Comparison of ENCODE assay signal across 32 cellular contexts in the genomic region with DNA sequence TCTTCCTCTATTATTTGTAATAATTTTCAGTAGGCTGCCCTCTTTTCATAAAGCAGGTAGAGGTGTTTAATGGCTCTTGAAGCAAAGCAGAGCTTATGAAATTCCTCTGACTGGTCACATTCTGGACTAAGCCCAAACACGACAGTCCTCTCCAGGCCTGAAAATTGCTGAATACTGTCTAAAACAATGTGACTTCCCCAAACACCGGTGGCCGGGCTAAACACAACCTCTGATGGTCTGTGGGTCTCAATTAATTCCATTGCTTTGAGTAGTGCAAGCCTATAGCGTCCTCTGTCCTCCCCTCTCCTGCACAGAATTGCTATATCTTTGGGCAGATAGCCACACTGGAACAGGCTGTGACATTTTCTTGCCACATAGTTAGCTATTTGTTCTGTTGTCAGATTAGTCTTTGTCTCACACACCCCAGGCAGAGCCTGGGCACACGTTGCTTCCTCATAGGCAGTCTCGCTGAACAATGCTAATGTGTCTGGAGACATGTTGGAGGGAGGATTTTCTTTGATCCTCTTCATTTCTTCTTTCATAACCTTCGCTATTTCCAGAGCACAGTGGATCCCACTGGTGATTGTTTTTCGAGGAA. TPM values are rescaled to one million over a fixed set of nuclear protein-coding genes. Genes with fewer than 3 reads are reported as not detected.
"Had no signal": no experiment of that assay in that cellular context is flagged by ENCODE, and none has a peak within 500 bp of the region (broad histone marks: within the 10 kb centered on the region; RNA-seq: fewer than 3 reads in every experiment).

No MANE protein-coding gene starts in this region.

- H3K9me3 Mint-ChIP-seq: activated CD8-positive, alpha-beta T cell treated with anti-CD3 and anti-CD28 coated beads for 36 hours; activated T-cell treated with anti-CD3 and anti-CD28 coated beads, Interleukin-2, amount 50 U/mL, for 4 hours; activated T-helper 17 cell treated with anti-CD3 and anti-CD28 coated beads, Interleukin-2, amount 50 U/mL, for 72 hours; central memory CD8-positive, alpha-beta T cell; immature natural killer cell; natural killer cell treated with Interleukin-12 subunit alpha and Interleukin-12 subunit beta and Interleukin-15 and Interleukin-18, amount 100 ng/mL, for 72 hours; stimulated activated memory B cell treated with anti-CD40 and anti-IgM and Interleukin-4, amounts not matched to agents 10 μg/mL and 1 μg/mL and 100 μg/mL, for 72 hours; stimulated activated naive CD8-positive, alpha-beta T cell treated with anti-CD3 and anti-CD28 coated beads, Interleukin-15, amount 100 ng/mL, for 72 hours; WTC11 had no signal

- H3K4me1 Mint-ChIP-seq: central memory CD8-positive, alpha-beta T cell; immature natural killer cell had no signal

- H3K27ac Mint-ChIP-seq: activated CD8-positive, alpha-beta T cell treated with anti-CD3 and anti-CD28 coated beads for 36 hours; activated T-helper 17 cell treated with anti-CD3 and anti-CD28 coated beads, Interleukin-2, amount 50 U/mL, for 72 hours; immature natural killer cell; natural killer cell treated with Interleukin-12 subunit alpha and Interleukin-12 subunit beta and Interleukin-15 and Interleukin-18, amount 100 ng/mL, for 72 hours; stimulated activated memory B cell treated with anti-CD40 and anti-IgM and Interleukin-4, amounts not matched to agents 10 μg/mL and 1 μg/mL and 100 μg/mL, for 72 hours; stimulated activated naive CD8-positive, alpha-beta T cell treated with anti-CD3 and anti-CD28 coated beads, Interleukin-15, amount 100 ng/mL, for 72 hours; WTC11 had no signal

- ATAC-seq: gastroesophageal sphincter; mucosa of descending colon; natural killer cell treated with Interleukin-12 subunit alpha and Interleukin-12 subunit beta and Interleukin-15 and Interleukin-18, amount 100 ng/mL, for 72 hours; stimulated activated memory B cell treated with anti-CD40 and anti-IgM and Interleukin-4, amounts not matched to agents 10 μg/mL and 1 μg/mL and 100 μg/mL, for 72 hours; WTC11 had no signal

- H3K4me3 Mint-ChIP-seq: activated CD8-positive, alpha-beta T cell treated with anti-CD3 and anti-CD28 coated beads for 36 hours; activated T-cell treated with anti-CD3 and anti-CD28 coated beads, Interleukin-2, amount 50 U/mL, for 4 hours; activated T-helper 17 cell treated with anti-CD3 and anti-CD28 coated beads, Interleukin-2, amount 50 U/mL, for 72 hours; central memory CD8-positive, alpha-beta T cell; immature natural killer cell; natural killer cell treated with Interleukin-12 subunit alpha and Interleukin-12 subunit beta and Interleukin-15 and Interleukin-18, amount 100 ng/mL, for 72 hours; stimulated activated memory B cell treated with anti-CD40 and anti-IgM and Interleukin-4, amounts not matched to agents 10 μg/mL and 1 μg/mL and 100 μg/mL, for 72 hours; stimulated activated naive CD8-positive, alpha-beta T cell treated with anti-CD3 and anti-CD28 coated beads, Interleukin-15, amount 100 ng/mL, for 72 hours; WTC11 had no signal

- H3K27me3 Mint-ChIP-seq: activated CD8-positive, alpha-beta T cell treated with anti-CD3 and anti-CD28 coated beads for 36 hours; activated T-helper 17 cell treated with anti-CD3 and anti-CD28 coated beads, Interleukin-2, amount 50 U/mL, for 72 hours; central memory CD8-positive, alpha-beta T cell; natural killer cell treated with Interleukin-12 subunit alpha and Interleukin-12 subunit beta and Interleukin-15 and Interleukin-18, amount 100 ng/mL, for 72 hours; stimulated activated memory B cell treated with anti-CD40 and anti-IgM and Interleukin-4, amounts not matched to agents 10 μg/mL and 1 μg/mL and 100 μg/mL, for 72 hours; stimulated activated naive CD8-positive, alpha-beta T cell treated with anti-CD3 and anti-CD28 coated beads, Interleukin-15, amount 100 ng/mL, for 72 hours had no signal

- H3K36me3 Mint-ChIP-seq: natural killer cell treated with Interleukin-12 subunit alpha and Interleukin-12 subunit beta and Interleukin-15 and Interleukin-18, amount 100 ng/mL, for 72 hours; stimulated activated memory B cell treated with anti-CD40 and anti-IgM and Interleukin-4, amounts not matched to agents 10 μg/mL and 1 μg/mL and 100 μg/mL, for 72 hours; WTC11 had no signal

- DNase-seq: activated CD4-positive, alpha-beta T cell treated with anti-CD3 and anti-CD28 coated beads for 1 hour; activated CD4-positive, alpha-beta T cell treated with anti-CD3 and anti-CD28 coated beads, Interleukin-2, amount 50 U/mL, for 1 hour; activated CD8-positive, alpha-beta T cell treated with anti-CD3 and anti-CD28 coated beads for 36 hours; activated gamma-delta T cell treated with Interleukin-2 at 50 U/mL for 16 hours; activated naive CD4-positive, alpha-beta T cell treated with anti-CD3 and anti-CD28 coated beads, Interleukin-2, amount 50 U/mL, for 16 hours; activated T-cell treated with anti-CD3 and anti-CD28 coated beads, Interleukin-2, amount 50 U/mL, for 4 hours; amniotic stem cell; colonic mucosa; effector memory CD4-positive, alpha-beta T cell; immature natural killer cell; kidney; mucosa of descending colon; sigmoid colon; small intestine; stimulated activated CD4-positive, alpha-beta T cell treated with anti-CD3 and anti-CD28 coated beads, Interleukin-4, amount 100 ng/mL, for 4 hours; stimulated activated CD8-positive, alpha-beta memory T cell treated with anti-CD3 and anti-CD28 coated beads, Interleukin-4, amount 100 ng/mL, for 48 hours; stimulated activated naive CD8-positive, alpha-beta T cell treated with anti-CD3 and anti-CD28 coated beads, Interleukin-15, amount 100 ng/mL, for 72 hours; T-helper 2 cell; thyroid gland; upper lobe of left lung had no signal

RNA-seq across cellular contexts. Expression of gene SLFN12L, which starts 10.8 kb away (rescaled TPM):
- total RNA-seq: epithelial cell of proximal tubule, myocyte had no signal

RNA-seq across cellular contexts. Expression of gene SLFN14, which starts 12.3 kb away (rescaled TPM):
- total RNA-seq: activated T-cell treated with anti-CD3 and anti-CD28 coated beads, Interleukin-2, amount 50 U/mL, for 4 hours; astrocyte; colonic mucosa; epithelial cell of proximal tubule; gastroesophageal sphincter; mesenteric fat pad; mucosa of descending colon; myocyte; natural killer cell treated with Interleukin-12 subunit alpha and Interleukin-12 subunit beta and Interleukin-15 and Interleukin-18, amount 100 ng/mL, for 72 hours; omental fat pad; posterior vena cava; sigmoid colon; WTC11 had no signal
